Comparison of ENCODE assay signal across 1 cellular context in genomic region chr3:101036676-101037075, GRCh38.
TF ChIP-seq lines count a peak whose summit lies in the region.

No MANE protein-coding gene starts in this region.

TF ChIP-seq in IMR-90, 13 proteins besides CTCF, POLR2A, EP300 and RAD21 (continued from another document):
- TF ChIP-seq NFE2L2 (IDR thresholded peaks at IDR 0.05; ENCODE audit: low read depth, low read length) (no peak), MAZ (IDR thresholded peaks at IDR 0.05; ENCODE audit: borderline replicate concordance, low read depth, low read length) (no peak), ELK1 (IDR thresholded peaks at IDR 0.05; ENCODE audit: borderline replicate concordance, low read depth, low read length) (no peak), CHD1 (IDR thresholded peaks at IDR 0.05; ENCODE audit: low read depth, low read length) (no peak), MAFK (IDR thresholded peaks at IDR 0.05; ENCODE audit: low read depth, low read length) (no peak)
